ENCODE assay signal across 25 cellular contexts in genomic region chr20:55054443-55054842, GRCh38.
"Had no signal": no experiment of that assay in that cellular context is flagged by ENCODE, and none has a peak within 500 bp of the region (broad histone marks: within the 10 kb centered on the region; RNA-seq: fewer than 3 reads in every experiment).

No MANE protein-coding gene starts in this region.

- H3K27ac ChIP-seq: gastrocnemius medialis, neutrophil, ovary, suprapubic skin, tibial artery, upper lobe of right lung, WERI-Rb-1 had no signal

- H3K36me3 ChIP-seq: gastrocnemius medialis, neutrophil, ovary, suprapubic skin, tibial artery, upper lobe of right lung, WERI-Rb-1 had no signal

- H3K27me3 ChIP-seq: gastrocnemius medialis, neutrophil, ovary, suprapubic skin, tibial artery, upper lobe of right lung had no signal

- H3K4me3 ChIP-seq: gastrocnemius medialis, ovary, smooth muscle cell, suprapubic skin, tibial artery, upper lobe of right lung had no signal

- H3K9me3 ChIP-seq: gastrocnemius medialis, neutrophil, ovary, suprapubic skin, tibial artery, upper lobe of right lung had no signal

- ATAC-seq: activated CD4-positive, CD25-positive, alpha-beta regulatory T cell treated with anti-CD3 and anti-CD28 coated beads, Interleukin-2, amount 50 U/mL, for 24 hours; effector memory CD8-positive, alpha-beta T cell; gastrocnemius medialis; left colon; stimulated activated naive B cell treated with anti-CD40 and anti-IgM and Interleukin-4, amounts not matched to agents 10 μg/mL and 1 μg/mL and 100 μg/mL, for 72 hours; T-helper 17 cell; upper lobe of right lung had no signal

- DNase-seq: activated CD4-positive, alpha-beta T cell treated with anti-CD3 and anti-CD28 coated beads for 48 hours; activated CD4-positive, alpha-beta T cell treated with anti-CD3 and anti-CD28 coated beads, Interleukin-2, amount 50 U/mL, for 48 hours; activated CD8-positive, alpha-beta memory T cell treated with anti-CD3 and anti-CD28 coated beads for 24 hours; activated effector memory CD4-positive, alpha-beta T cell treated with Interleukin-2 at 50 U/mL for 16 hours; activated naive CD4-positive, alpha-beta T cell treated with Interleukin-2 at 50 U/mL for 16 hours; anterior cingulate cortex; cortex of kidney; effector memory CD8-positive, alpha-beta T cell; gastrocnemius medialis; glutamatergic neuron; left colon; naive B cell; nephron progenitor cell; ovary; stimulated activated CD4-positive, alpha-beta T cell treated with anti-CD3 and anti-CD28 coated beads, Interleukin-2, amount 100 ng/mL, for 24 hours; stimulated activated naive B cell treated with anti-CD40 and anti-IgM and Interleukin-4, amounts not matched to agents 10 μg/mL and 1 μg/mL and 100 μg/mL, for 72 hours; T-helper 17 cell; T1000; tibial artery; upper lobe of right lung; WERI-Rb-1 had no signal

- H3K4me2 ChIP-seq: smooth muscle cell had no signal

- H3K4me1 ChIP-seq: gastrocnemius medialis, suprapubic skin, tibial artery, upper lobe of right lung had no signal
